Comparison of ENCODE assay signal across 8 cellular contexts in genomic region chr2:138373993-138374408, GRCh38.
DNase-seq lines count a peak whose midpoint lies in the region; ATAC-seq and TF ChIP-seq lines count a peak whose summit lies in the region.

No MANE protein-coding gene starts in this region.

- H3K27ac Mint-ChIP-seq in progenitor cell of endocrine pancreas: no peak overlapping the region

- H3K79me2 ChIP-seq in PC-3 (ENCODE audit: low read length): no peaks in the 10 kb centered on the region

- H3K27me3 Mint-ChIP-seq in progenitor cell of endocrine pancreas: no peaks in the 10 kb centered on the region

- TF ChIP-seq CTCF in cardiac muscle cell (IDR thresholded peaks at IDR 0.05; ENCODE audit: low read depth, low read length) (peak; percentile 71), HL-60 (IDR thresholded peaks at IDR 0.05; ENCODE audit: insufficient read depth, low read length) (peak; percentile 16), PC-3 (conservative IDR thresholded peaks at IDR 0.05; ENCODE audit: low read depth, low read length) (peak; percentile 89), esophagus muscularis mucosa (IDR thresholded peaks at IDR 0.05) (peak; percentile 43 to 59 (median 54)), progenitor cell of endocrine pancreas (IDR thresholded peaks at IDR 0.05; ENCODE audit: unreplicated experiment) (peak; percentile 77)

- 71% methylated on average over 1 of the region's 1 CpG for WGBS in esophagus muscularis mucosa

- H3K36me3 ChIP-seq in cardiac muscle cell: no peaks in the 10 kb centered on the region
- H3K36me3 ChIP-seq in PC-3 (ENCODE audit: low read depth, low read length): no peaks in the 10 kb centered on the region
- H3K36me3 ChIP-seq in esophagus muscularis mucosa: no peaks in the 10 kb centered on the region

- no peaks in the 10 kb centered on the region for H3F3A ChIP-seq in PC-3 (ENCODE audit: low read length, unreplicated experiment)

- POLR2A ChIA-PET in PC-3 (lab: Charles Lee; ENCODE audit: unreplicated experiment): no interaction called here

- intact Hi-C loops in Right ventricle myocardium inferior (cut with DNase I): loop anchor here (2.0 kb wide), 1 partner anchor 427 kb away; no protein-coding TSS in a partner anchor
- intact Hi-C loops in PC-3 (cut with micrococcal nuclease): loop anchor here (1.0 to 10.0 kb wide), 10 partner anchors 97 to 464 kb away; no protein-coding TSS in a partner anchor
- intact Hi-C loops in esophagus muscularis mucosa (cut with DNase I): loop anchor here (10.0 kb wide), 1 partner anchor 459 kb away; no protein-coding TSS in a partner anchor
- intact Hi-C loops in posterior cingulate gyrus (cut with DNase I): loop anchor here (2.0 to 5.0 kb wide), 3 partner anchors 413 to 463 kb away; no protein-coding TSS in a partner anchor

- H3K4me1 Mint-ChIP-seq in progenitor cell of endocrine pancreas (ENCODE audit: low read depth): no peaks in the 10 kb centered on the region

- no peak overlapping the region for H2AFZ ChIP-seq in PC-3 (ENCODE audit: low read length)

- no peaks in the 10 kb centered on the region for H4K20me1 ChIP-seq in PC-3 (ENCODE audit: low read length)

- no peak overlapping the region for H3K9ac ChIP-seq in PC-3 (ENCODE audit: low read length)

- peaks cover 2% of the 10 kb centered on the region for H3K36me3 Mint-ChIP-seq in progenitor cell of endocrine pancreas (ENCODE audit: insufficient read depth)

- H3K9me3 Mint-ChIP-seq in progenitor cell of endocrine pancreas (ENCODE audit: low read depth): peaks cover 3% of the 10 kb centered on the region

- peak; percentile 46 to 77 for DNase-seq in cardiac muscle cell (ENCODE audit: low read depth in 1 of 2, low spot score in 1 of 2)
- DNase-seq in Right ventricle myocardium inferior (ENCODE audit: missing footprints): no peak
- peak in 1 of 2 experiments; percentile 2 for DNase-seq in HL-60 (ENCODE audit: low read depth in 1 of 2, low spot score in 1 of 2)
- DNase-seq in PC-3: peak; percentile 59
- DNase-seq in esophagus muscularis mucosa (ENCODE audit: extremely low spot score): no peak
- no peak for DNase-seq in progenitor cell of endocrine pancreas (ENCODE audit: low spot score, unreplicated experiment)
- DNase-seq in NCI-H187 treated with DMSO at 0.1 percent for 48 hours (lab: John Stamatoyannopoulos, UW): no peak
- DNase-seq in posterior cingulate gyrus: no peak

- H3K9me2 ChIP-seq in PC-3 (replicated peaks; ENCODE audit: low read length): no peaks in the 10 kb centered on the region

- H3K9me3 ChIP-seq in cardiac muscle cell (ENCODE audit: low read depth) (no peaks in the 10 kb centered on the region), PC-3 (ENCODE audit: low read length) (no peaks in the 10 kb centered on the region), esophagus muscularis mucosa (no peaks in the 10 kb centered on the region)

- no peak overlapping the region for H3K4me3 Mint-ChIP-seq in progenitor cell of endocrine pancreas (ENCODE audit: low read depth)

- no peak for ATAC-seq in Right ventricle myocardium inferior
- ATAC-seq in PC-3: peak; percentile 56; the same call in 1 of the 2 replicates

- H3K4me1 ChIP-seq in cardiac muscle cell (ENCODE audit: low read depth): no peaks in the 10 kb centered on the region
- no peaks in the 10 kb centered on the region for H3K4me1 ChIP-seq in PC-3 (ENCODE audit: insufficient read depth, low read length)
- H3K4me1 ChIP-seq in esophagus muscularis mucosa: no peaks in the 10 kb centered on the region

- BruUV-seq in PC-3 (replicated peaks; lab: Mats Ljungman, UMichigan): no TSS peak

- CTCF ChIA-PET in PC-3 (lab: Charles Lee): interaction anchor here (1.5 kb wide), 1 partner anchor 413 kb away, joined by 4 read pairs; no protein-coding TSS in a partner anchor

- H3K4me3 ChIP-seq in cardiac muscle cell (no peak overlapping the region), HL-60 (replicated peaks; ENCODE audit: insufficient read depth, low read length) (no peak overlapping the region), PC-3 (ENCODE audit: low read length) (no peak overlapping the region), esophagus muscularis mucosa (no peak overlapping the region)

- TF ChIP-seq POLR2A in esophagus muscularis mucosa (IDR thresholded peaks at IDR 0.05; ENCODE audit: low read depth): no peak

- TF ChIP-seq EP300 in esophagus muscularis mucosa (IDR thresholded peaks at IDR 0.05): no peak

- H3K27me3 ChIP-seq in cardiac muscle cell (no peaks in the 10 kb centered on the region), HL-60 (ENCODE audit: insufficient read depth, poor library complexity, severe bottlenecking) (no peaks in the 10 kb centered on the region), PC-3 (ENCODE audit: low read length) (no peaks in the 10 kb centered on the region), esophagus muscularis mucosa (no peaks in the 10 kb centered on the region)

- H3K27ac ChIP-seq in cardiac muscle cell: no peak overlapping the region
- H3K27ac ChIP-seq in HL-60 (replicated peaks): no peak overlapping the region
- no peak overlapping the region for H3K27ac ChIP-seq in PC-3 (ENCODE audit: low read length)
- H3K27ac ChIP-seq in esophagus muscularis mucosa (replicated peaks in 1 of 4): no peak overlapping the region

- H3K4me2 ChIP-seq in PC-3 (ENCODE audit: low read length): no peak overlapping the region

Comparison
In these comparisons a context has a peak if more than half of its experiments do, and no peak if none do; other contexts are left out.
1. DNase-seq: peak in cardiac muscle cell (2 of 2) and PC-3 (single experiment); none in Right ventricle myocardium inferior (single experiment), esophagus muscularis mucosa (single experiment), progenitor cell of endocrine pancreas (single experiment), NCI-H187 treated with DMSO at 0.1 percent for 48 hours (single experiment) and posterior cingulate gyrus (0 of 10).
2. CTCF ChIP-seq: peak in every context shown above with its lines; median percentile 89 in PC-3; 77 in progenitor cell of endocrine pancreas; 71 in cardiac muscle cell; 54 in esophagus muscularis mucosa; 16 in HL-60.